ENCODE assay signal across 1 cellular context in genomic region chr11:126419801-126420729, GRCh38.
TF ChIP-seq lines count a peak whose summit lies in the region.

No MANE protein-coding gene starts in this region.

TF ChIP-seq in K562, 482 proteins besides CTCF, POLR2A, EP300 and RAD21 (continued from another document and continues in another):
- peak; percentile 94 for TF ChIP-seq HMG20A (CRISPR knock-in tag; conservative IDR thresholded peaks at IDR 0.05)
- peak in 1 of 2 experiments; percentile 85; a peak in 2 of 4 replicates for TF ChIP-seq ZNF639 (CRISPR knock-in tag; conservative IDR thresholded peaks at IDR 0.05 in 1 of 2, IDR thresholded peaks at IDR 0.05 in 1 of 2)
- 0 out of 2 replicates have a peak, but pooled peaks have one; percentile 32 for TF ChIP-seq ZBTB9 (CRISPR knock-in tag; IDR thresholded peaks at IDR 0.05)
- TF ChIP-seq TCFL5 (CRISPR knock-in tag; conservative IDR thresholded peaks at IDR 0.05), result 0 out of 2 replicates have a peak, but pooled peaks have one; percentile 34
- peak; percentile 72 for TF ChIP-seq FOSL1 (tag; conservative IDR thresholded peaks at IDR 0.05)
- TF ChIP-seq GATA2 (CRISPR knock-in tag; IDR thresholded peaks at IDR 0.05), result peak; percentile 94
- peak; percentile 98 for TF ChIP-seq KLF16 (IDR thresholded peaks at IDR 0.05)
- peak; percentile 87 for TF ChIP-seq ZNF311 (CRISPR knock-in tag; IDR thresholded peaks at IDR 0.05)
- peak; percentile 100 for TF ChIP-seq KDM1A (IDR thresholded peaks at IDR 0.05)
- peak; percentile 53; the same call in 1 of the 2 replicates for TF ChIP-seq ATF7 (IDR thresholded peaks at IDR 0.05)
- TF ChIP-seq MYBL2 (IDR thresholded peaks at IDR 0.05; ENCODE audit: low read depth), result peak; percentile 60; the same call in 1 of the 2 replicates
- TF ChIP-seq MYBL2 (CRISPR knock-in tag; IDR thresholded peaks at IDR 0.05; ENCODE audit: borderline replicate concordance), result no peak
- peak; percentile 71; the same call in 1 of the 2 replicates for TF ChIP-seq NFATC3 (IDR thresholded peaks at IDR 0.05)
- no peak for TF ChIP-seq FOXJ3 (CRISPR knock-in tag; IDR thresholded peaks at IDR 0.05)
- TF ChIP-seq NCOA1 (IDR thresholded peaks at IDR 0.05; ENCODE audit: low read depth), result peak; percentile 78; the same call in 1 of the 2 replicates
- TF ChIP-seq NFIC (IDR thresholded peaks at IDR 0.05), result peak; percentile 92
- peak in 1 of 2 experiments; percentile 93; a peak in 2 of 4 replicates for TF ChIP-seq MLLT1 (IDR thresholded peaks at IDR 0.05)
- peak; percentile 84 for TF ChIP-seq ZNF324 (CRISPR knock-in tag; IDR thresholded peaks at IDR 0.05)
- peak; percentile 97 for TF ChIP-seq NCOR1 (IDR thresholded peaks at IDR 0.05)
- 0 out of 2 replicates have a peak, but pooled peaks have one; percentile 11 for TF ChIP-seq ZEB2 (IDR thresholded peaks at IDR 0.05)
- TF ChIP-seq TBL1XR1 (IDR thresholded peaks at IDR 0.05; ENCODE audit: low read length in 2 of 2), result peak in 1 of 2 experiments; percentile 96; a peak in 3 of 4 replicates
- TF ChIP-seq CXXC5 (CRISPR knock-in tag; IDR thresholded peaks at IDR 0.05), result peak; percentile 87
- TF ChIP-seq GTF2B (IDR thresholded peaks at IDR 0.05; ENCODE audit: extremely low read depth, insufficient read length), result no peak
- peak; percentile 76; the same call in 1 of the 2 replicates for TF ChIP-seq ZNF41 (CRISPR knock-in tag; conservative IDR thresholded peaks at IDR 0.05)
- no peak for TF ChIP-seq KAT2B (IDR thresholded peaks at IDR 0.05; ENCODE audit: low read depth, low read length)
- no peak for TF ChIP-seq CHD2 (IDR thresholded peaks at IDR 0.05; ENCODE audit: low read depth, low read length)
- peak; percentile 81; the same call in 1 of the 2 replicates for TF ChIP-seq ZNF175 (CRISPR knock-in tag; IDR thresholded peaks at IDR 0.05; ENCODE audit: low read depth)
- TF ChIP-seq ZNF217 (CRISPR knock-in tag; IDR thresholded peaks at IDR 0.05), result no peak
- TF ChIP-seq NCOA2 (IDR thresholded peaks at IDR 0.05; ENCODE audit: partially characterized antibody in 2 of 2), result peak in 1 of 2 experiments; percentile 73
- peak; percentile 28; the same call in 1 of the 2 replicates for TF ChIP-seq CREM (IDR thresholded peaks at IDR 0.05; ENCODE audit: low read depth)
- peak; percentile 95 for TF ChIP-seq DMBX1 (CRISPR knock-in tag; IDR thresholded peaks at IDR 0.05; ENCODE audit: borderline replicate concordance)
- TF ChIP-seq NUFIP1 (IDR thresholded peaks at IDR 0.05; ENCODE audit: partially characterized antibody), result peak; percentile 14
- no peak for TF ChIP-seq XRCC4 (IDR thresholded peaks at IDR 0.05; ENCODE audit: extremely low read depth, insufficient read depth, insufficient read length)
- TF ChIP-seq CREB3 (tag; conservative IDR thresholded peaks at IDR 0.05; ENCODE audit: low read depth), result 0 out of 2 replicates have a peak, but pooled peaks have one; percentile 59
- 0 out of 2 replicates have a peak, but pooled peaks have one; percentile 51 for TF ChIP-seq MYNN (IDR thresholded peaks at IDR 0.05)
- TF ChIP-seq MYNN (CRISPR knock-in tag; IDR thresholded peaks at IDR 0.05), result no peak
- TF ChIP-seq SMARCA4 (IDR thresholded peaks at IDR 0.05), result peak; percentile 97
- TF ChIP-seq CHD7 (IDR thresholded peaks at IDR 0.05; ENCODE audit: low read depth, low read length), result no peak
- TF ChIP-seq ARID3A (IDR thresholded peaks at IDR 0.05; ENCODE audit: borderline replicate concordance, low read depth, low read length), result peak; percentile 72; the same call in 1 of the 2 replicates
- peak; percentile 92 to 97; a peak in 3 of 4 replicates for TF ChIP-seq ARNT (IDR thresholded peaks at IDR 0.05)
- no peak for TF ChIP-seq NR2C1 (IDR thresholded peaks at IDR 0.05)
- peak; percentile 44; the same call in 1 of the 2 replicates for TF ChIP-seq NR2C1 (tag; IDR thresholded peaks at IDR 0.05)
- TF ChIP-seq SMAD1 (IDR thresholded peaks at IDR 0.05; ENCODE audit: low read depth, low read length, partially characterized antibody), result peak; percentile 80
- peak; percentile 63; the same call in 1 of the 2 replicates for TF ChIP-seq BHLHE40 (IDR thresholded peaks at IDR 0.05; ENCODE audit: low read length)
